Comparison of ENCODE assay signal across 8 cellular contexts in the genomic region with DNA sequence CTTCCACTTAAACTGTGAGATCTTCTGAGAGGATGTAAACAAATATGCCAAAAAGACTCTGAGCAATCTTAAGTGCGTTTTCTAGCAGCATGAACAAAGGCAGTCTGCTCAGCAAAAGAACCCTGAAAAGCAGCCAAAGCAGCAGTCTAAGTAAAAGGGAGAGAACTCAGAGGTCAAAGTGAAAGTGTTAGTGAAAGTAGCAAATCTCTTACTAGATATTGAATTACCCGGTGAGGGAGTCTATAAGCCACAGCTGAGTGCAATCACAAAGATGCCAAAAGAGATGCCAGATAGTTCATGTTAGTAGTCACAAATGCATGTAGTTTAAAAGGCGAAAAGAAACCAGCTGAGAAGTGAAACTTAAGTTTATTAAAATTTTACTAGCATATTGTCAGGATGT. TPM values are rescaled to one million over a fixed set of nuclear protein-coding genes. Genes with fewer than 3 reads are reported as not detected.
A peak's percentile ranks its signal among the peaks of the same experiment; 100 is the strongest.
DNase-seq lines count a peak whose midpoint lies in the region; ATAC-seq, FAIRE-seq and TF ChIP-seq lines count a peak whose summit lies in the region.

No MANE protein-coding gene starts in this region.

- H3K36me3 ChIP-seq in left lung (no peaks in the 10 kb centered on the region), esophagus muscularis mucosa (no peaks in the 10 kb centered on the region)

- no peaks in the 10 kb centered on the region for H3K9me3 ChIP-seq in left lung
- H3K9me3 ChIP-seq in esophagus muscularis mucosa, result no peaks in the 10 kb centered on the region

- H3K27me3 ChIP-seq in left lung (no peaks in the 10 kb centered on the region), esophagus muscularis mucosa (no peaks in the 10 kb centered on the region)

- DNase-seq in MV-4-11 (lab: John Stamatoyannopoulos, UW) (peak; percentile 8), left lung (no peak), SK-N-DZ (ENCODE audit: low spot score) (no peak), frontal cortex (ENCODE audit: low spot score in 2 of 2) (no peak), posterior cingulate gyrus (no peak), esophagus muscularis mucosa (ENCODE audit: extremely low spot score) (no peak)

- no peak overlapping the region for H3K4me3 ChIP-seq in left lung
- H3K4me3 ChIP-seq in esophagus muscularis mucosa, result no peak overlapping the region

- ATAC-seq in GM18520 (IDR thresholded peaks at IDR 0.05; ENCODE audit: unreplicated experiment) (peak; percentile 95), GM21737 (IDR thresholded peaks at IDR 0.05; ENCODE audit: unreplicated experiment) (peak; percentile 99), left lung (peak; percentile 27)

- WGBS in esophagus muscularis mucosa, result 36% methylated on average over 3 of the region's 3 CpGs

- TF ChIP-seq CTCF in left lung (IDR thresholded peaks at IDR 0.05), result no peak
- no peak for TF ChIP-seq CTCF in esophagus muscularis mucosa (IDR thresholded peaks at IDR 0.05)

- no peak for TF ChIP-seq POLR2A in esophagus muscularis mucosa (IDR thresholded peaks at IDR 0.05; ENCODE audit: low read depth)

- H3K4me1 ChIP-seq in left lung (no peaks in the 10 kb centered on the region), esophagus muscularis mucosa (no peaks in the 10 kb centered on the region)

- H3K27ac ChIP-seq in left lung (no peak overlapping the region), esophagus muscularis mucosa (replicated peaks in 1 of 4) (no peak overlapping the region)

- TF ChIP-seq EP300 in esophagus muscularis mucosa (IDR thresholded peaks at IDR 0.05), result no peak

- FAIRE-seq in frontal cortex (lab: Jason Lieb, UNC), result no peak

- intact Hi-C loops in left lung (cut with DNase I) (no loop called here), posterior cingulate gyrus (cut with DNase I) (no loop called here), esophagus muscularis mucosa (cut with DNase I) (no loop called here)

RNA-seq across cellular contexts. Expression of gene GNRHR, which starts 7.9 kb away (rescaled TPM):
- not detected for total RNA-seq in left lung
- polyA plus RNA-seq in SK-N-DZ (2014; cell fraction: cytosol; rRNA removed), result not detected in 2 replicates
- polyA plus RNA-seq in SK-N-DZ (2014; cell fraction: nucleus; rRNA removed), result not detected in 2 replicates
- total RNA-seq in frontal cortex, result not detected
- under 1 TPM in 1 of 4 donors, not detected in 3; 0.11 TPM for total RNA-seq in esophagus muscularis mucosa

Comparison
In these comparisons a context has a peak if more than half of its experiments do, and no peak if none do; other contexts are left out.
1. ATAC-seq: peak in every context shown above with its lines; median percentile 99 in GM21737; 95 in GM18520; 27 in left lung.